ENCODE assay signal across 8 cellular contexts in the genomic region with DNA sequence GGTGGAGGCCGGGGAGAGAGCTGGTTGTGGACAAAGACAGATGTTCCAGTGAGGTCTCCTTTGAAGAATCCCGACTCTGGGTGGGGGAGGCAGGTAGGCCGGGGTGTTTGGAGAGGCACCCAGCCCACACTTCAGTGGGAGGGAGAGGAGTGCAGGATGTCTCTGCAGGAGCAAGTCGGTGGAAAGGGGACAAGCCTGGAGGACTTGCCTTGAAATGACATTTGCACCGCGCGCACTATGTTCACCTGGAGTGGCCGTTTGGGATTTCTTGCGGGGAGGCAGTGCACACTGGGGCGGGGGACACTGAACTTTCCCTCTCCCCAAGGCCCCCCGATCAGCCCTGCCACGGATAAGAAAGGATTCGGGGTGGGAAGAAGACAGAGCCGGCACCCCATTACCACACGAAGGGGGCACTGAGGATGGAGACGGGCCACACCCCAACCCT. TPM values are rescaled to one million over a fixed set of nuclear protein-coding genes. Genes with fewer than 3 reads are reported as not detected.
DNase-seq lines count a peak whose midpoint lies in the region; ATAC-seq lines count a peak whose summit lies in the region.

No MANE protein-coding gene starts in this region.

- peak overlapping the region; percentile 71 for H3K4me3 ChIP-seq in Jurkat, Clone E6-1 (ENCODE audit: low read length)
- H3K4me3 ChIP-seq in iPS-18a (ENCODE audit: low read length), result peak overlapping the region; percentile 58

- H3K27ac Mint-ChIP-seq in activated naive CD8-positive, alpha-beta T cell treated with anti-CD3 and anti-CD28 coated beads, Interleukin-2, amount 10 ng/mL, durations not matched to agents 7 days and 5 days, result peak overlapping the region; percentile 72
- H3K27ac Mint-ChIP-seq in stimulated activated memory B cell treated with anti-CD40 and anti-IgM and Interleukin-4, amounts not matched to agents 10 μg/mL and 1 μg/mL and 100 μg/mL, for 72 hours, result peak overlapping the region; percentile 50

- H3K4me1 ChIP-seq in iPS-18a (ENCODE audit: control insufficient read depth, low read depth, low read length), result peaks cover 24% of the 10 kb centered on the region

- H3K9me3 Mint-ChIP-seq in activated naive CD8-positive, alpha-beta T cell treated with anti-CD3 and anti-CD28 coated beads, Interleukin-2, amount 10 ng/mL, durations not matched to agents 7 days and 5 days, result no peaks in the 10 kb centered on the region
- no peaks in the 10 kb centered on the region for H3K9me3 Mint-ChIP-seq in stimulated activated memory B cell treated with anti-CD40 and anti-IgM and Interleukin-4, amounts not matched to agents 10 μg/mL and 1 μg/mL and 100 μg/mL, for 72 hours

- H3K27ac ChIP-seq in iPS-18a (ENCODE audit: low read length), result no peak overlapping the region

- POLR2A ChIA-PET in activated naive CD8-positive, alpha-beta T cell treated with anti-CD3 and anti-CD28 coated beads, Interleukin-2, amount 10 ng/mL, durations not matched to agents 7 days and 5 days (lab: Charles Lee), result interaction anchor here (1.0 to 6.0 kb wide), 3 partner anchors 44 to 132 kb away, joined by 3 to 36 read pairs (median 5); no protein-coding TSS in a partner anchor

- H3K27me3 ChIP-seq in iPS-18a (ENCODE audit: control insufficient read depth, insufficient read depth, low read length), result peaks cover 51% of the 10 kb centered on the region

- DNase-seq in Jurkat, Clone E6-1 (ENCODE audit: low read depth, low spot score), result no peak
- DNase-seq in activated naive CD8-positive, alpha-beta T cell treated with anti-CD3 and anti-CD28 coated beads, Interleukin-2, amount 10 ng/mL, durations not matched to agents 7 days and 5 days, result no peak
- DNase-seq in stimulated activated CD4-positive, alpha-beta T cell treated with anti-CD3 and anti-CD28 coated beads, Interleukin-2, amount 100 ng/mL, for 24 hours, result no peak
- no peak for DNase-seq in dermis blood vessel endothelial cell

- no peaks in the 10 kb centered on the region for H3K36me3 ChIP-seq in iPS-18a (ENCODE audit: control insufficient read depth, low read depth, low read length)

- peaks cover 28% of the 10 kb centered on the region for H3K36me3 Mint-ChIP-seq in activated naive CD8-positive, alpha-beta T cell treated with anti-CD3 and anti-CD28 coated beads, Interleukin-2, amount 10 ng/mL, durations not matched to agents 7 days and 5 days
- no peaks in the 10 kb centered on the region for H3K36me3 Mint-ChIP-seq in stimulated activated memory B cell treated with anti-CD40 and anti-IgM and Interleukin-4, amounts not matched to agents 10 μg/mL and 1 μg/mL and 100 μg/mL, for 72 hours

- H3K4me3 Mint-ChIP-seq in activated naive CD8-positive, alpha-beta T cell treated with anti-CD3 and anti-CD28 coated beads, Interleukin-2, amount 10 ng/mL, durations not matched to agents 7 days and 5 days, result peak overlapping the region; percentile 87
- H3K4me3 Mint-ChIP-seq in stimulated activated memory B cell treated with anti-CD40 and anti-IgM and Interleukin-4, amounts not matched to agents 10 μg/mL and 1 μg/mL and 100 μg/mL, for 72 hours, result peak overlapping the region; percentile 72

- ATAC-seq in activated naive CD8-positive, alpha-beta T cell treated with anti-CD3 and anti-CD28 coated beads, Interleukin-2, amount 10 ng/mL, durations not matched to agents 7 days and 5 days (ENCODE audit: low read depth), result no peak
- ATAC-seq in stimulated activated memory B cell treated with anti-CD40 and anti-IgM and Interleukin-4, amounts not matched to agents 10 μg/mL and 1 μg/mL and 100 μg/mL, for 72 hours, result no peak
- no peak for ATAC-seq in HG03097 (IDR thresholded peaks at IDR 0.05; ENCODE audit: low FRiP score, unreplicated experiment)
- ATAC-seq in HG03280 (IDR thresholded peaks at IDR 0.05; ENCODE audit: unreplicated experiment), result no peak

- H3K27me3 Mint-ChIP-seq in activated naive CD8-positive, alpha-beta T cell treated with anti-CD3 and anti-CD28 coated beads, Interleukin-2, amount 10 ng/mL, durations not matched to agents 7 days and 5 days, result peaks cover 3% of the 10 kb centered on the region
- H3K27me3 Mint-ChIP-seq in stimulated activated memory B cell treated with anti-CD40 and anti-IgM and Interleukin-4, amounts not matched to agents 10 μg/mL and 1 μg/mL and 100 μg/mL, for 72 hours, result no peaks in the 10 kb centered on the region

- H3K9me3 ChIP-seq in iPS-18a (ENCODE audit: control insufficient read depth, low read depth, low read length), result no peaks in the 10 kb centered on the region

- no peak overlapping the region for H3K9ac ChIP-seq in iPS-18a (ENCODE audit: low read length)

- peaks cover 30% of the 10 kb centered on the region for H3K4me1 Mint-ChIP-seq in activated naive CD8-positive, alpha-beta T cell treated with anti-CD3 and anti-CD28 coated beads, Interleukin-2, amount 10 ng/mL, durations not matched to agents 7 days and 5 days
- peaks cover 28% of the 10 kb centered on the region for H3K4me1 Mint-ChIP-seq in stimulated activated memory B cell treated with anti-CD40 and anti-IgM and Interleukin-4, amounts not matched to agents 10 μg/mL and 1 μg/mL and 100 μg/mL, for 72 hours

RNA-seq across cellular contexts. Expression of a gene that starts 1.0 kb away (rescaled TPM):
- polyA plus RNA-seq in Jurkat, Clone E6-1 (2012; ENCODE audit: insufficient read depth, insufficient read length), result 17.1 TPM
- 10 to 100 TPM; 15.2 to 18.1 TPM for total RNA-seq in activated naive CD8-positive, alpha-beta T cell treated with anti-CD3 and anti-CD28 coated beads, Interleukin-2, amount 10 ng/mL, durations not matched to agents 7 days and 5 days
- total RNA-seq in dermis blood vessel endothelial cell, result 8.8 and 12.1 TPM in 2 replicates
